8 cellular contexts compared by ENCODE assay signal in the genomic region with DNA sequence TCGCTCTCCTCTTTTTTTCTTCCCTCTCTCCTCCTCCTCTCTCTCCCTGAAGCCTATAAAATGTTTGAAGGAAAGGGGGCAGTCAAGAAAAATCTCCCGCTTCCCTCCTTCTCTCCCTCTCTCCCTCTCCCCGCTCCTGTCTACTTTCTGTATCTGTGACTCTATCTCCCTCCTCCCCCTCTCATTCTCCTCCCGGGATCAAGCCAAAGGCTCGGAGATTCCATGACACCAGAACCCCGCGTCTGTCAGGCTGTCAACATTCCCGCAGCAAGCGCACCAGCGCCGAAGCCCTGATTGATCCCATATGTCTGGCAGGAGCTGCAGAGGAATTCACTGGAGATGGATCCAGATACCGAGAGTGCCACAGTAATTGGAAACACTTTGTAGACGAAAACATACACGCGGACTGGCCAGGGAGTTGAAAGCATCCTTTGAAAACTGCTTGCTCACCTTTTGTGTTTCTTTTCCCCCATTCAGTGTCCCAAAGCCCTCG. TPM values are rescaled to one million over a fixed set of nuclear protein-coding genes. Genes with fewer than 3 reads are reported as not detected.
A peak's percentile ranks its signal among the peaks of the same experiment; 100 is the strongest.
DNase-seq lines count a peak whose midpoint lies in the region; ATAC-seq and TF ChIP-seq lines count a peak whose summit lies in the region.
"Had no signal": no experiment of that assay in that cellular context is flagged by ENCODE, and none has a peak within 500 bp of the region (broad histone marks: within the 10 kb centered on the region; RNA-seq: fewer than 3 reads in every experiment).

No MANE protein-coding gene starts in this region.

- H3K4me1 Mint-ChIP-seq in stimulated activated naive CD8-positive, alpha-beta T cell treated with anti-CD3 and anti-CD28 coated beads, Interleukin-15, amount 100 ng/mL, for 72 hours, result peaks cover 12% of the 10 kb centered on the region

- H3K27ac Mint-ChIP-seq in stimulated activated naive CD8-positive, alpha-beta T cell treated with anti-CD3 and anti-CD28 coated beads, Interleukin-15, amount 100 ng/mL, for 72 hours, result no peak overlapping the region
- H3K27ac Mint-ChIP-seq: T-helper 1 cell treated with Interleukin-12 subunit alpha and Interleukin-12 subunit beta and Interleukin-4 antibody, amounts not matched to agents 30 μg/mL and 1 μg/mL, for 36 hours had no signal

- no peak for TF ChIP-seq POLR2A in lower leg skin (IDR thresholded peaks at IDR 0.05)
- no peak for TF ChIP-seq POLR2A in tibial nerve (IDR thresholded peaks at IDR 0.05)

- H3K27ac ChIP-seq in coronary artery (peak overlapping the region; percentile 17 to 79), tibial nerve (peak overlapping the region; percentile 57 to 90 (median 74))

- DNase-seq in HuH-7.5 (ENCODE audit: low spot score), result peak; percentile 20
- DNase-seq in coronary artery (ENCODE audit: low spot score), result no peak
- DNase-seq in lower leg skin (ENCODE audit: low spot score in 2 of 2), result peak; percentile 47 to 92
- peak in 1 of 2 donors; percentile 52 for DNase-seq in tibial nerve (ENCODE audit: low spot score in 2 of 2)
- DNase-seq in stimulated activated naive CD8-positive, alpha-beta T cell treated with anti-CD3 and anti-CD28 coated beads, Interleukin-15, amount 100 ng/mL, for 72 hours, result no peak

- peak overlapping the region in 1 of 2 donors; percentile 57 for H3K4me3 Mint-ChIP-seq in stimulated activated naive CD8-positive, alpha-beta T cell treated with anti-CD3 and anti-CD28 coated beads, Interleukin-15, amount 100 ng/mL, for 72 hours

- H3K27me3 Mint-ChIP-seq in stimulated activated naive CD8-positive, alpha-beta T cell treated with anti-CD3 and anti-CD28 coated beads, Interleukin-15, amount 100 ng/mL, for 72 hours, result peaks cover 27% of the 10 kb centered on the region

- H3K4me1 ChIP-seq in tibial nerve, result peaks cover 0 to 21% (median 0%) of the 10 kb centered on the region in 4 donors

- H3K4me3 ChIP-seq in coronary artery (peak overlapping the region; percentile 74), lower leg skin (ENCODE audit: low read depth, poor library complexity, severe bottlenecking) (peak overlapping the region; percentile 27), tibial nerve (peak overlapping the region; percentile 27 to 64 (median 46))

- peaks cover 0 to 10% (median 0%) of the 10 kb centered on the region in 4 donors for H3K9me3 ChIP-seq in tibial nerve

- H3K27me3 ChIP-seq in tibial nerve, result peaks cover 0 to 11% of the 10 kb centered on the region in 2 donors

- 2 to 4% methylated on average over 16 of the region's 16 CpGs for WGBS in lower leg skin, 2 donors
- WGBS in tibial nerve, 2 donors, result 1 to 4% methylated on average over 16 of the region's 16 CpGs

- intact Hi-C loops in lower leg skin (cut with DNase I; ENCODE audit: low total_unique reads), result no loop called here

- H3K36me3 ChIP-seq in tibial nerve, result no peaks in the 10 kb centered on the region

- ATAC-seq in stimulated activated naive CD8-positive, alpha-beta T cell treated with anti-CD3 and anti-CD28 coated beads, Interleukin-15, amount 100 ng/mL, for 72 hours, result no peak
- ATAC-seq in GM18858 (IDR thresholded peaks at IDR 0.05; ENCODE audit: unreplicated experiment) (no peak), GM19351 (IDR thresholded peaks at IDR 0.05; ENCODE audit: unreplicated experiment) (no peak)

- peak in 1 of 2 donors; percentile 63 for TF ChIP-seq EP300 in tibial nerve (IDR thresholded peaks at IDR 0.05)

- peaks cover 0 to 6% of the 10 kb centered on the region in 2 donors for H3K9me3 Mint-ChIP-seq in stimulated activated naive CD8-positive, alpha-beta T cell treated with anti-CD3 and anti-CD28 coated beads, Interleukin-15, amount 100 ng/mL, for 72 hours
- H3K9me3 Mint-ChIP-seq: T-helper 1 cell treated with Interleukin-12 subunit alpha and Interleukin-12 subunit beta and Interleukin-4 antibody, amounts not matched to agents 30 μg/mL and 1 μg/mL, for 36 hours had no signal

- TF ChIP-seq CTCF in coronary artery (IDR thresholded peaks at IDR 0.05) (no peak), lower leg skin (IDR thresholded peaks at IDR 0.05) (no peak), tibial nerve (IDR thresholded peaks at IDR 0.05) (no peak)

RNA-seq across cellular contexts. Expression of a gene that starts 0.3 kb away (rescaled TPM):
- 10 to 100 TPM; 11.1 to 39.0 (median 14.7) TPM for total RNA-seq in lower leg skin
- total RNA-seq in tibial nerve, result 10 to 100 TPM; 53.8 to 97.8 (median 78.8) TPM

Comparison
In these comparisons a context has a peak if more than half of its experiments do, and no peak if none do; other contexts are left out.
1. DNase-seq: peak in HuH-7.5 (single experiment) and lower leg skin (2 of 2); none in coronary artery (single experiment) and stimulated activated naive CD8-positive, alpha-beta T cell treated with anti-CD3 and anti-CD28 coated beads, Interleukin-15, amount 100 ng/mL, for 72 hours (0 of 2).
2. Peak in every context shown above with its lines, with median percentiles within 50 percentile points of each other: H3K4me3 ChIP-seq.